15 cellular contexts compared by ENCODE assay signal in the genomic region with DNA sequence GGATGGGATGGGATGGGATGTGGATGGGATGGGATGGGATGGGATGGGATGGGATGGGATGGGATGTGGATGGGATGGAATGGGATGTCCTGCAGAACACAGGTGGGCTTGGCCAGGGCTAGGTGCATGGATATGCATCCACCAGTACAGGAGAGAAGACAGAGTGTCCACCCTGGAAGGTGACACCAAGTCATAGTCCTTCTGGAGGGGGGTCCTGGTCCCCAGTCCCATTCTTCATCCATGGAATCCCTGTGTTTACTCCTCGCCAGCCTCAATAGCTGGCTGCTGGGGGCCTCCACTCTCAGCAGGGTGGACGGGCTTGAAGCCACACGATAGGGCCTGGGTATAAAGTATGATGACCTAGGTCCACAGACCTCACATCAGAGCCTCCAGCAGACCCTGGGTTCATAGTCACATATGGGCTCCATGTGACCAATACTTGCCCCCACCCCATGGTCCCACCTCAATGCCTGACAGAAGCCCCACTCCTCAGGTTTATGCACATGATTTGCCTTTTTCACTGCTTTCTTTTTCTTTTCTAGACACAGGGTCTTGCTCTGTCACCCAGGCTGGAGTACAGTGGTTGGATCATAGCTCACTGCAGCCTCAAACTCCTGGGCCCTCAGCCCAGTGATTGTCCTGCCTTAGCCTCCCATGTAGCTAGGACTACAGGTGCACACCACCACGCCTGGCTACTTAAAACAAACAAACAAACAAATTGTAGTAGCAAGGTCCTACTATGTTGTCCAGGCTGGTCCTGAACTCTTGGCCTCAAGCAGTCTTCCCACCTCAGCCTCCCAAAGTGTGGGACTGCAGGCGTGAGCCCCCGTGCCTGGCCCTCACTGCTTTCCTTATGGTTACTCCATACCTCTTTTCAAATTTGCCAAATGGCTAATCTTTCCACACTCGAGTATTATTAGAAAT. TPM values are rescaled to one million over a fixed set of nuclear protein-coding genes. Genes with fewer than 3 reads are reported as not detected.
DNase-seq lines count a peak whose midpoint lies in the region; ATAC-seq and TF ChIP-seq lines count a peak whose summit lies in the region.
"Had no signal": no experiment of that assay in that cellular context is flagged by ENCODE, and none has a peak within 500 bp of the region (broad histone marks: within the 10 kb centered on the region; RNA-seq: fewer than 3 reads in every experiment).

No MANE protein-coding gene starts in this region.

- H3K36me3 ChIP-seq in esophagus (ENCODE audit: control insufficient read depth in 2 of 2, insufficient read depth in 2 of 2, low read length in 1 of 2) (no peaks in the 10 kb centered on the region), osteoblast (ENCODE audit: insufficient read depth, low read length) (no peaks in the 10 kb centered on the region), aorta (ENCODE audit: control insufficient read depth in 1 of 2, insufficient read depth in 2 of 2, low read length in 1 of 2) (no peaks in the 10 kb centered on the region)

- no peaks in the 10 kb centered on the region for H3K27me3 Mint-ChIP-seq in stimulated activated naive CD8-positive, alpha-beta T cell treated with anti-CD3 and anti-CD28 coated beads, Interleukin-15, amount 100 ng/mL, for 72 hours
- H3K27me3 Mint-ChIP-seq in endothelial cell (ENCODE audit: unreplicated experiment): peaks cover 6% of the 10 kb centered on the region

- ATAC-seq in stimulated activated naive CD8-positive, alpha-beta T cell treated with anti-CD3 and anti-CD28 coated beads, Interleukin-15, amount 100 ng/mL, for 72 hours: peak; percentile 53
- ATAC-seq in stimulated activated naive CD8-positive, alpha-beta T cell treated with anti-CD3 and anti-CD28 coated beads, Interleukin-15, Interleukin-2, amounts not matched to agents 100 U/mL and 50 U/mL, for 24 hours: no peak
- no peak for ATAC-seq in aorta (ENCODE audit: low FRiP score)
- no peak for ATAC-seq in HG02642 (IDR thresholded peaks at IDR 0.05; ENCODE audit: poor library complexity, unreplicated experiment)
- ATAC-seq: WTC11 had no signal

- DNase-seq in stimulated activated naive CD8-positive, alpha-beta T cell treated with anti-CD3 and anti-CD28 coated beads, Interleukin-15, amount 100 ng/mL, for 72 hours: peak; percentile 36 to 40
- no peak for DNase-seq in stimulated activated naive CD8-positive, alpha-beta T cell treated with anti-CD3 and anti-CD28 coated beads, Interleukin-15, Interleukin-2, amounts not matched to agents 100 U/mL and 50 U/mL, for 24 hours
- DNase-seq in osteoblast (ENCODE audit: insufficient read length, low spot score, missing footprints): no peak
- DNase-seq in aorta: peak in 1 of 2 donors; percentile 64
- DNase-seq in endothelial cell (ENCODE audit: low spot score): no peak
- no peak for DNase-seq in SW480 (ENCODE audit: low spot score)
- DNase-seq: AML-193; DMS53; endodermal cell; glutamatergic neuron; NCI-H2107; NK-92 treated with Interleukin-12 subunit alpha and Interleukin-12 subunit beta, amount 100 ng/mL, for 24 hours had no signal

- H3K79me2 ChIP-seq in osteoblast (ENCODE audit: insufficient read depth, low read length): no peaks in the 10 kb centered on the region

- H3K27ac Mint-ChIP-seq in stimulated activated naive CD8-positive, alpha-beta T cell treated with anti-CD3 and anti-CD28 coated beads, Interleukin-15, amount 100 ng/mL, for 72 hours: peak overlapping the region in 1 of 2 donors; percentile 28
- H3K27ac Mint-ChIP-seq in endothelial cell (ENCODE audit: unreplicated experiment): no peak overlapping the region
- H3K27ac Mint-ChIP-seq: endodermal cell, WTC11 had no signal

- H3K27me3 ChIP-seq in esophagus (ENCODE audit: control insufficient read depth in 1 of 2, insufficient read depth in 2 of 2, low read length in 2 of 2) (no peaks in the 10 kb centered on the region), osteoblast (ENCODE audit: insufficient read depth, low read length) (no peaks in the 10 kb centered on the region), aorta (ENCODE audit: control insufficient read depth in 1 of 2, insufficient read depth in 2 of 2, low read length in 1 of 2) (no peaks in the 10 kb centered on the region)

- H3K4me1 ChIP-seq in esophagus (ENCODE audit: control insufficient read depth in 2 of 2, insufficient read depth in 2 of 2, low read length in 1 of 2): peaks cover 0 to 5% of the 10 kb centered on the region in 2 donors
- H3K4me1 ChIP-seq in osteoblast (ENCODE audit: insufficient read depth, low read length): peaks cover 41% of the 10 kb centered on the region
- H3K4me1 ChIP-seq in aorta (ENCODE audit: control insufficient read depth in 1 of 2, insufficient read depth in 2 of 2, low read length in 2 of 2): peaks cover 3 to 11% of the 10 kb centered on the region in 2 donors

- no peak overlapping the region for H3K4me3 ChIP-seq in esophagus (ENCODE audit: low read depth in 1 of 2, low read length in 2 of 2)
- H3K4me3 ChIP-seq in osteoblast (ENCODE audit: insufficient read depth, low read length): no peak overlapping the region
- H3K4me3 ChIP-seq in aorta (ENCODE audit: low read length in 2 of 2): no peak overlapping the region

- peaks cover 25% of the 10 kb centered on the region for H3K4me1 Mint-ChIP-seq in stimulated activated naive CD8-positive, alpha-beta T cell treated with anti-CD3 and anti-CD28 coated beads, Interleukin-15, amount 100 ng/mL, for 72 hours
- peaks cover 13% of the 10 kb centered on the region for H3K4me1 Mint-ChIP-seq in endothelial cell (ENCODE audit: unreplicated experiment)

- no peaks in the 10 kb centered on the region for H3K9me3 ChIP-seq in esophagus (ENCODE audit: control insufficient read depth in 2 of 2, insufficient read depth in 1 of 2, low read depth in 1 of 2, low read length in 1 of 2)
- H3K9me3 ChIP-seq in osteoblast (ENCODE audit: low read depth, low read length): no peaks in the 10 kb centered on the region
- H3K9me3 ChIP-seq in aorta (ENCODE audit: control insufficient read depth, low read length): no peaks in the 10 kb centered on the region

- no peak overlapping the region for H3K4me3 Mint-ChIP-seq in stimulated activated naive CD8-positive, alpha-beta T cell treated with anti-CD3 and anti-CD28 coated beads, Interleukin-15, amount 100 ng/mL, for 72 hours
- H3K4me3 Mint-ChIP-seq in endothelial cell (ENCODE audit: unreplicated experiment): no peak overlapping the region
- H3K4me3 Mint-ChIP-seq: endodermal cell, WTC11 had no signal

- H3K36me3 Mint-ChIP-seq in endothelial cell (ENCODE audit: low read depth, unreplicated experiment): no peaks in the 10 kb centered on the region
- H3K36me3 Mint-ChIP-seq: WTC11 had no signal

- peak overlapping the region; percentile 44 for H3K4me2 ChIP-seq in osteoblast (ENCODE audit: insufficient read depth, low read length)

- H4K20me1 ChIP-seq in osteoblast (ENCODE audit: insufficient read depth, low read length): no peaks in the 10 kb centered on the region

- 85 to 86% methylated on average over 7 of the region's 7 CpGs for WGBS in esophagus, 2 donors
- 59% methylated on average over 7 of the region's 7 CpGs for WGBS in aorta, 2 donors

- H3K27ac ChIP-seq in esophagus (ENCODE audit: low read depth in 2 of 2, low read length in 1 of 2): peak overlapping the region; percentile 51 to 77
- peak overlapping the region; percentile 80 for H3K27ac ChIP-seq in osteoblast (ENCODE audit: low read depth, low read length)
- H3K27ac ChIP-seq in aorta (ENCODE audit: low read depth in 1 of 2, low read length in 2 of 2): peak overlapping the region; percentile 69 to 99

- no peak for TF ChIP-seq CTCF in osteoblast (IDR thresholded peaks at IDR 0.05; ENCODE audit: extremely low read depth, low read depth, low read length)
- no peak for TF ChIP-seq CTCF in endothelial cell (IDR thresholded peaks at IDR 0.05; ENCODE audit: unreplicated experiment)

- intact Hi-C loops in aorta (cut with DNase I): no loop called here

- no peak overlapping the region for H2AFZ ChIP-seq in osteoblast (ENCODE audit: low read length)

- peaks cover 6 to 7% of the 10 kb centered on the region in 2 donors for H3K9me3 Mint-ChIP-seq in stimulated activated naive CD8-positive, alpha-beta T cell treated with anti-CD3 and anti-CD28 coated beads, Interleukin-15, amount 100 ng/mL, for 72 hours
- peaks cover 4% of the 10 kb centered on the region for H3K9me3 Mint-ChIP-seq in endothelial cell (ENCODE audit: unreplicated experiment)

RNA-seq across cellular contexts. Expression of gene RFX2, which starts 39.9 kb away (rescaled TPM):
- 1 to 10 TPM; 5.3 to 8.8 TPM for polyA plus RNA-seq in esophagus
- total RNA-seq in osteoblast: 3.8 and 6.2 TPM in 2 replicates
- 10 to 100 TPM; 16.6 to 26.1 TPM for total RNA-seq in aorta
- 10 to 100 TPM in 1 of 2 donors, 1 to 10 TPM in 1; 6.5 to 12.6 TPM for polyA plus RNA-seq in aorta
- 1.2 TPM for total RNA-seq in endothelial cell (ENCODE audit: unreplicated experiment)

Comparison
In these comparisons a context has a peak if more than half of its experiments do, and no peak if none do; other contexts are left out.
1. DNase-seq: peak in stimulated activated naive CD8-positive, alpha-beta T cell treated with anti-CD3 and anti-CD28 coated beads, Interleukin-15, amount 100 ng/mL, for 72 hours (2 of 2); none in stimulated activated naive CD8-positive, alpha-beta T cell treated with anti-CD3 and anti-CD28 coated beads, Interleukin-15, Interleukin-2, amounts not matched to agents 100 U/mL and 50 U/mL, for 24 hours (single experiment), osteoblast (single experiment), endothelial cell (single experiment) and SW480 (single experiment).
2. Peak in every context shown above with its lines, with median percentiles within 50 percentile points of each other: H3K27ac ChIP-seq.